In the genomic region with DNA sequence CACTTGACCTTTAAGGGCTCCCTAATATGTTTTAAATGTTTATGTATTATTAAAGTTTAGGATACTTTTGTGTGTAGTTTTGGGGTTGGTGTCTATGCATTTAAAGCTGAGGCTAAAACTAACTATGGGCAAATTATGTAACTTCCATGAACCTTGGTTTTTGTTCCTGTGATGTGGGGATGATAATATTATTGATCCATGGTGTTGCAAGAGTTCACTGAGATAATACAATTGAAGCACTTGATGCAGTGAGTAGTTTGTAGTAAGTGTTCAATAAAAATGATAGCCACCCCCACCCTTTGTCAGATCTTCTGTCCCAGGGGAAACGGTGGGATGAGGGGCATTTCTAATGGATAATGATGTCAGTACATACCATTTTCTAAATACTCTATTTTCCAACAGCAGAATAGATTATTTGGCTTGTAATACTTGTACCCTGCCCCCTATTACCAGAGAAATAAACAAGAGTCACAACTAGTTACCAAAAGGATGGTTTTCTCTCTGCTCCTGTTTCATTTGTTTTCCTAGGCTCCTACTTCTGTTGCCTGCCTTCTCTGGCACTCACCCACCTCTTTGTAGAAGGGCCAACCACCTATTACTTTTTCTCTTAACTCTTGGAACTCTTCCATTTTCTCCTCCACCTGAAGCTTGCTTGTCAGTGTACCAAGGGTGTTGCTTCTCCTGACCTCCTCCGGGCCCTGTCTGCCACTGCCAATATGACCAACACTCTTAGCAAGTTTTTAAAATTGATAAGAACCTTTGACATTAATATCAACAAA, we compare ENCODE assay signal across 22 cellular contexts.
DNase-seq lines count a peak whose midpoint lies in the region; ATAC-seq, FAIRE-seq and TF ChIP-seq lines count a peak whose summit lies in the region.
"Had no signal": no experiment of that assay in that cellular context is flagged by ENCODE, and none has a peak within 500 bp of the region (broad histone marks: within the 10 kb centered on the region; RNA-seq: fewer than 3 reads in every experiment).

No MANE protein-coding gene starts in this region.

- H3K4me3 ChIP-seq in HepG2 (replicated peaks in 1 of 3; ENCODE audit: insufficient read depth in 1 of 3, low read depth in 2 of 3, low read length in 3 of 3) = no peak overlapping the region
- H3K4me3 ChIP-seq in small intestine (ENCODE audit: low read depth in 1 of 2, low read length in 2 of 2) = no peak overlapping the region
- no peak overlapping the region for H3K4me3 ChIP-seq in sigmoid colon

- H3K27me3 ChIP-seq in HepG2 (ENCODE audit: control insufficient read depth in 1 of 2, insufficient read depth in 2 of 2, low read length in 2 of 2) = no peaks in the 10 kb centered on the region
- no peaks in the 10 kb centered on the region for H3K27me3 ChIP-seq in small intestine (ENCODE audit: control insufficient read depth in 2 of 2, insufficient read depth in 2 of 2, low read length in 2 of 2)
- H3K27me3 ChIP-seq in sigmoid colon = no peaks in the 10 kb centered on the region
- H3K27me3 ChIP-seq: BE2C had no signal

- no peaks in the 10 kb centered on the region for H3K79me2 ChIP-seq in HepG2 (ENCODE audit: insufficient read depth, low read length)

- H3K36me3 ChIP-seq in HepG2 (replicated peaks in 1 of 2; ENCODE audit: control insufficient read depth in 1 of 2, insufficient read depth in 2 of 2, low read length in 2 of 2) (no peaks in the 10 kb centered on the region), small intestine (ENCODE audit: control insufficient read depth in 2 of 2, insufficient read depth in 2 of 2, low read length in 2 of 2) (no peaks in the 10 kb centered on the region), sigmoid colon (no peaks in the 10 kb centered on the region)
- H3K36me3 ChIP-seq: BE2C had no signal

- H3K9ac ChIP-seq in HepG2 (ENCODE audit: insufficient read depth, low read depth, low read length) = no peak overlapping the region
- H3K9ac ChIP-seq: KMS-11 had no signal

- H3K9me3 ChIP-seq in HepG2 (ENCODE audit: low read length) = no peaks in the 10 kb centered on the region
- H3K9me3 ChIP-seq in small intestine (ENCODE audit: control insufficient read depth, low read depth) = no peaks in the 10 kb centered on the region
- peaks cover 0 to 3% (median 0%) of the 10 kb centered on the region in 4 donors for H3K9me3 ChIP-seq in sigmoid colon
- H3K9me3 ChIP-seq: BE2C, Caco-2 had no signal

- DNase-seq in left ventricle myocardium superior (no peak), cardiac septum (ENCODE audit: low spot score) (no peak), HepG2 (ENCODE audit: low spot score) (no peak), small intestine (peak; percentile 34), NCI-H2107 treated with DMSO at 0.1 percent for 48 hours (lab: John Stamatoyannopoulos, UW; ENCODE audit: unreplicated experiment) (no peak), sigmoid colon (no peak)
- DNase-seq: BE2C; Caco-2; CD4-positive, CD25-positive, alpha-beta regulatory T cell; H7; HFFc6; NCI-H1417 treated with DMSO at 0.1 percent for 48 hours; NCI-H187 treated with DMSO at 0.1 percent for 48 hours; NCI-H2171; NCI-H446; NCI-H526 treated with DMSO at 0.1 percent for 48 hours; SHP77 had no signal

- FAIRE-seq in HepG2 (lab: Jason Lieb, UNC) = no peak
- FAIRE-seq in small intestine (lab: Jason Lieb, UNC) = no peak
- FAIRE-seq: A204.1, G401.6, RCC 7860 had no signal

- no peak for TF ChIP-seq RAD21 in HepG2 (CRISPR knock-in tag; IDR thresholded peaks at IDR 0.05)

- intact Hi-C loops in left ventricle myocardium superior (cut with micrococcal nuclease) (no loop called here), cardiac septum (cut with DNase I) (no loop called here), HepG2 (cut with micrococcal nuclease; ENCODE audit: unreplicated experiment) (loop anchor here (5.0 kb wide), 1 partner anchor 1254 kb away; no protein-coding TSS in a partner anchor), sigmoid colon (cut with DNase I) (no loop called here)

- TF ChIP-seq CTCF in HepG2 (CRISPR knock-in tag; IDR thresholded peaks at IDR 0.05) (no peak), sigmoid colon (IDR thresholded peaks at IDR 0.05) (no peak)

- H3K4me1 ChIP-seq in HepG2 (ENCODE audit: insufficient read depth, low read length) (no peaks in the 10 kb centered on the region), small intestine (ENCODE audit: control insufficient read depth in 2 of 2, insufficient read depth in 1 of 2, low read depth in 1 of 2, low read length in 1 of 2) (no peaks in the 10 kb centered on the region), sigmoid colon (no peaks in the 10 kb centered on the region)
- H3K4me1 ChIP-seq: BE2C, Caco-2 had no signal

- H3K27ac ChIP-seq in HepG2 (ENCODE audit: extremely low read length, insufficient read depth, low read length) = no peak overlapping the region
- no peak overlapping the region for H3K27ac ChIP-seq in small intestine (ENCODE audit: low read depth in 1 of 2, low read length in 1 of 2)
- no peak overlapping the region for H3K27ac ChIP-seq in sigmoid colon
- H3K27ac ChIP-seq: KMS-11 had no signal

- H3K4me2 ChIP-seq in HepG2 (ENCODE audit: low read depth, low read length) = no peak overlapping the region
- H3K4me2 ChIP-seq: KMS-11 had no signal

- in situ Hi-C loops in HepG2 (cut with HindIII; ENCODE audit: extremely low pct_ligation_motif_present, low pct_unique_long_range_greater_than_20kb) = no loop called here

- ATAC-seq in left ventricle myocardium superior (peak; percentile 11), HepG2 (no peak), HG03460 (IDR thresholded peaks at IDR 0.05; ENCODE audit: unreplicated experiment) (no peak)

- no peak for TF ChIP-seq EP300 in HepG2 (IDR thresholded peaks at IDR 0.05; ENCODE audit: low read depth in 2 of 2, low read length in 2 of 2)
- TF ChIP-seq EP300 in HepG2 (CRISPR knock-in tag; IDR thresholded peaks at IDR 0.05; ENCODE audit: borderline replicate concordance) = no peak
- no peak for TF ChIP-seq EP300 in sigmoid colon (IDR thresholded peaks at IDR 0.05)

- H2AFZ ChIP-seq in HepG2 (ENCODE audit: low read length) = no peak overlapping the region

- H4K20me1 ChIP-seq in HepG2 (ENCODE audit: insufficient read depth, low read length) = no peaks in the 10 kb centered on the region

- CTCF ChIA-PET in HepG2 (lab: Yijun Ruan, JAX; ENCODE audit: low intra/inter-chr PET ratio, low total read pairs) = no interaction called here

- BruUV-seq in HepG2 (replicated peaks; lab: Mats Ljungman, UMichigan) = no TSS peak

- TF ChIP-seq POLR2A in HepG2 (IDR thresholded peaks at IDR 0.05; ENCODE audit: insufficient read depth in 1 of 2, low read depth in 2 of 2, low read length in 2 of 2) = no peak
- TF ChIP-seq POLR2A in sigmoid colon (IDR thresholded peaks at IDR 0.05) = no peak

- WGBS in HepG2 (ENCODE audit: low lambda C conversion rate) = 0% methylated on average over 2 of the region's 2 CpGs
- 42 to 71% (median 42%) methylated on average over 2 of the region's 2 CpGs for WGBS in small intestine, 3 donors
- 37 to 80% methylated on average over 2 of the region's 2 CpGs for WGBS in sigmoid colon, 2 donors

- POLR2A ChIA-PET in HepG2 (lab: Yijun Ruan, JAX) = no interaction called here

TF ChIP-seq in HepG2, 621 proteins besides CTCF, POLR2A, EP300 and RAD21 (continues in another document):
- TF ChIP-seq, protein P1, sequence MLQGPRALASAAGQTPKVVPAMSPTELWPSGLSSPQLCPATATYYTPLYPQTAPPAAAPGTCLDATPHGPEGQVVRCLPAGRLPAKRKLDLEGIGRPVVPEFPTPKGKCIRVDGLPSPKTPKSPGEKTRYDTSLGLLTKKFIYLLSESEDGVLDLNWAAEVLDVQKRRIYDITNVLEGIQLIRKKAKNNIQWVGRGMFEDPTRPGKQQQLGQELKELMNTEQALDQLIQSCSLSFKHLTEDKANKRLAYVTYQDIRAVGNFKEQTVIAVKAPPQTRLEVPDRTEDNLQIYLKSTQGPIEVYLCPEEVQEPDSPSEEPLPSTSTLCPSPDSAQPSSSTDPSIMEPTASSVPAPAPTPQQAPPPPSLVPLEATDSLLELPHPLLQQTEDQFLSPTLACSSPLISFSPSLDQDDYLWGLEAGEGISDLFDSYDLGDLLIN (CRISPR knock-in tag; IDR thresholded peaks at IDR 0.05; ENCODE audit: borderline replicate concordance) = no peak
- TF ChIP-seq DNMT3B (CRISPR knock-in tag; conservative IDR thresholded peaks at IDR 0.05) = no peak
- no peak for TF ChIP-seq ZNF431 (CRISPR knock-in tag; IDR thresholded peaks at IDR 0.05; ENCODE audit: borderline replicate concordance, low read depth)
- no peak for TF ChIP-seq PAF1 (CRISPR knock-in tag; IDR thresholded peaks at IDR 0.05)
- TF ChIP-seq, protein P2, sequence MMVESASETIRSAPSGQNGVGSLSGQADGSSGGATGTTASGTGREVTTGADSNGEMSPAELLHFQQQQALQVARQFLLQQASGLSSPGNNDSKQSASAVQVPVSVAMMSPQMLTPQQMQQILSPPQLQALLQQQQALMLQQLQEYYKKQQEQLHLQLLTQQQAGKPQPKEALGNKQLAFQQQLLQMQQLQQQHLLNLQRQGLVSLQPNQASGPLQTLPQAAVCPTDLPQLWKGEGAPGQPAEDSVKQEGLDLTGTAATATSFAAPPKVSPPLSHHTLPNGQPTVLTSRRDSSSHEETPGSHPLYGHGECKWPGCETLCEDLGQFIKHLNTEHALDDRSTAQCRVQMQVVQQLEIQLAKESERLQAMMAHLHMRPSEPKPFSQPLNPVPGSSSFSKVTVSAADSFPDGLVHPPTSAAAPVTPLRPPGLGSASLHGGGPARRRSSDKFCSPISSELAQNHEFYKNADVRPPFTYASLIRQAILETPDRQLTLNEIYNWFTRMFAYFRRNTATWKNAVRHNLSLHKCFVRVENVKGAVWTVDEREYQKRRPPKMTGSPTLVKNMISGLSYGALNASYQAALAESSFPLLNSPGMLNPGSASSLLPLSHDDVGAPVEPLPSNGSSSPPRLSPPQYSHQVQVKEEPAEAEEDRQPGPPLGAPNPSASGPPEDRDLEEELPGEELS (CRISPR knock-in tag; IDR thresholded peaks at IDR 0.05) = no peak
- peak; percentile 75 for TF ChIP-seq ONECUT2 (CRISPR knock-in tag; IDR thresholded peaks at IDR 0.05)
- TF ChIP-seq HBP1 (CRISPR knock-in tag; IDR thresholded peaks at IDR 0.05; ENCODE audit: low read depth) = no peak
- TF ChIP-seq ZNF234 (CRISPR knock-in tag; conservative IDR thresholded peaks at IDR 0.05) = no peak
- peak; percentile 23; the same call in 1 of the 2 replicates for TF ChIP-seq KDM1A (CRISPR knock-in tag; IDR thresholded peaks at IDR 0.05)
